Comparison of ENCODE assay signal across 27 cellular contexts in genomic region chr5:81117566-81117965, GRCh38.
"Had no signal": no experiment of that assay in that cellular context is flagged by ENCODE, and none has a peak within 500 bp of the region (broad histone marks: within the 10 kb centered on the region; RNA-seq: fewer than 3 reads in every experiment).

No MANE protein-coding gene starts in this region.

- H3K27ac Mint-ChIP-seq: stimulated activated effector memory CD8-positive, alpha-beta T cell treated with anti-CD3 and anti-CD28 coated beads, Interleukin-12 subunit alpha, Interleukin-12 subunit beta, amount 100 ng/mL, for 72 hours; stimulated activated memory B cell treated with anti-CD40 and anti-IgM and Interleukin-4, amounts not matched to agents 10 μg/mL and 1 μg/mL and 100 μg/mL, for 72 hours; stimulated activated naive B cell treated with anti-CD40 and anti-IgM and Interleukin-4, amounts not matched to agents 10 μg/mL and 1 μg/mL and 100 μg/mL, for 72 hours; stimulated activated naive CD8-positive, alpha-beta T cell treated with anti-CD3 and anti-CD28 coated beads, Interleukin-15, Interleukin-2, amounts not matched to agents 100 ng/mL and 50 ng/mL, for 24 hours; type B pancreatic cell had no signal

- H3K4me3 ChIP-seq: stomach, suprapubic skin, testis, thoracic aorta, thyroid gland, tibial artery, tibial nerve, transverse colon, upper lobe of left lung, upper lobe of right lung, uterus, vagina had no signal

- H3K4me1 ChIP-seq: stomach, suprapubic skin, testis, thyroid gland, tibial artery, transverse colon, upper lobe of left lung, upper lobe of right lung, uterus, vagina had no signal

- H3K27me3 Mint-ChIP-seq: stimulated activated naive CD8-positive, alpha-beta T cell treated with anti-CD3 and anti-CD28 coated beads, Interleukin-15, Interleukin-2, amounts not matched to agents 100 ng/mL and 50 ng/mL, for 24 hours had no signal

- DNase-seq: stimulated activated CD4-positive, alpha-beta T cell treated with anti-CD3 and anti-CD28 coated beads, Interleukin-2, amount 100 ng/mL, for 24 hours; stimulated activated CD4-positive, alpha-beta T cell treated with anti-CD3 and anti-CD28 coated beads, Interleukin-2, amount 100 ng/mL, for 48 hours; stimulated activated CD4-positive, alpha-beta T cell treated with anti-CD3 and anti-CD28 coated beads, Interleukin-4, amount 100 ng/mL, for 1 hour; stimulated activated CD4-positive, alpha-beta T cell treated with anti-CD3 and anti-CD28 coated beads, Interleukin-4, amount 100 ng/mL, for 24 hours; stimulated activated CD4-positive, alpha-beta T cell treated with anti-CD3 and anti-CD28 coated beads, Interleukin-4, amount 100 ng/mL, for 4 hours; stimulated activated CD8-positive, alpha-beta memory T cell treated with anti-CD3 and anti-CD28 coated beads, Interleukin-4, amount 100 ng/mL, for 48 hours; stimulated activated naive B cell treated with anti-CD40 and anti-IgM and Interleukin-4, amounts not matched to agents 10 μg/mL and 1 μg/mL and 100 μg/mL, for 72 hours; stimulated activated naive CD4-positive, alpha-beta T cell; stimulated activated naive CD4-positive, alpha-beta T cell treated with Interleukin-2 at 50 U/mL for 16 hours; stimulated activated naive CD8-positive, alpha-beta T cell treated with anti-CD3 and anti-CD28 coated beads, Interleukin-15, Interleukin-2, amounts not matched to agents 100 U/mL and 50 U/mL, for 24 hours; stomach; substantia nigra; testis; thyroid gland; tibial artery; transverse colon; upper lobe of left lung; upper lobe of right lung; uterus had no signal

- H3K4me3 Mint-ChIP-seq: stimulated activated effector memory CD8-positive, alpha-beta T cell treated with anti-CD3 and anti-CD28 coated beads, Interleukin-12 subunit alpha, Interleukin-12 subunit beta, amount 100 ng/mL, for 72 hours; stimulated activated memory B cell treated with anti-CD40 and anti-IgM and Interleukin-4, amounts not matched to agents 10 μg/mL and 1 μg/mL and 100 μg/mL, for 72 hours; stimulated activated naive B cell treated with anti-CD40 and anti-IgM and Interleukin-4, amounts not matched to agents 10 μg/mL and 1 μg/mL and 100 μg/mL, for 72 hours; stimulated activated naive CD8-positive, alpha-beta T cell treated with anti-CD3 and anti-CD28 coated beads, Interleukin-15, Interleukin-2, amounts not matched to agents 100 ng/mL and 50 ng/mL, for 24 hours; type B pancreatic cell had no signal

- H3K27me3 ChIP-seq: stomach, suprapubic skin, testis, thyroid gland, tibial artery, tibial nerve, transverse colon, upper lobe of left lung, upper lobe of right lung, uterus, vagina had no signal

- ATAC-seq: stimulated activated effector memory CD8-positive, alpha-beta T cell treated with anti-CD3 and anti-CD28 coated beads, Interleukin-12 subunit alpha, Interleukin-12 subunit beta, amount 100 ng/mL, for 72 hours; stimulated activated memory B cell treated with anti-CD40 and anti-IgM and Interleukin-4, amounts not matched to agents 10 μg/mL and 1 μg/mL and 100 μg/mL, for 72 hours; stimulated activated naive B cell treated with anti-CD40 and anti-IgM and Interleukin-4, amounts not matched to agents 10 μg/mL and 1 μg/mL and 100 μg/mL, for 72 hours; stimulated activated naive CD8-positive, alpha-beta T cell treated with anti-CD3 and anti-CD28 coated beads, Interleukin-15, Interleukin-2, amounts not matched to agents 100 U/mL and 50 U/mL, for 24 hours; upper lobe of right lung had no signal

- H3K4me1 Mint-ChIP-seq: stimulated activated memory B cell treated with anti-CD40 and anti-IgM and Interleukin-4, amounts not matched to agents 10 μg/mL and 1 μg/mL and 100 μg/mL, for 72 hours; stimulated activated naive B cell treated with anti-CD40 and anti-IgM and Interleukin-4, amounts not matched to agents 10 μg/mL and 1 μg/mL and 100 μg/mL, for 72 hours had no signal

- H3K36me3 ChIP-seq: suprapubic skin, thoracic aorta, thyroid gland, tibial artery, transverse colon, upper lobe of left lung, upper lobe of right lung, uterus had no signal

- H3K9me3 Mint-ChIP-seq: stimulated activated effector memory CD8-positive, alpha-beta T cell treated with anti-CD3 and anti-CD28 coated beads, Interleukin-12 subunit alpha, Interleukin-12 subunit beta, amount 100 ng/mL, for 72 hours; stimulated activated memory B cell treated with anti-CD40 and anti-IgM and Interleukin-4, amounts not matched to agents 10 μg/mL and 1 μg/mL and 100 μg/mL, for 72 hours; stimulated activated naive B cell treated with anti-CD40 and anti-IgM and Interleukin-4, amounts not matched to agents 10 μg/mL and 1 μg/mL and 100 μg/mL, for 72 hours; stimulated activated naive CD8-positive, alpha-beta T cell treated with anti-CD3 and anti-CD28 coated beads, Interleukin-15, Interleukin-2, amounts not matched to agents 100 ng/mL and 50 ng/mL, for 24 hours; type B pancreatic cell had no signal

- H3K9me3 ChIP-seq: stomach, suprapubic skin, testis, thoracic aorta, thyroid gland, tibial artery, tibial nerve, transverse colon, upper lobe of left lung, upper lobe of right lung, uterus, vagina had no signal

- H3K27ac ChIP-seq: stomach, suprapubic skin, testis, thoracic aorta, thyroid gland, tibial artery, tibial nerve, transverse colon, upper lobe of left lung, upper lobe of right lung, uterus, vagina had no signal
